Comparison of ENCODE assay signal across 1 cellular context in the genomic region with DNA sequence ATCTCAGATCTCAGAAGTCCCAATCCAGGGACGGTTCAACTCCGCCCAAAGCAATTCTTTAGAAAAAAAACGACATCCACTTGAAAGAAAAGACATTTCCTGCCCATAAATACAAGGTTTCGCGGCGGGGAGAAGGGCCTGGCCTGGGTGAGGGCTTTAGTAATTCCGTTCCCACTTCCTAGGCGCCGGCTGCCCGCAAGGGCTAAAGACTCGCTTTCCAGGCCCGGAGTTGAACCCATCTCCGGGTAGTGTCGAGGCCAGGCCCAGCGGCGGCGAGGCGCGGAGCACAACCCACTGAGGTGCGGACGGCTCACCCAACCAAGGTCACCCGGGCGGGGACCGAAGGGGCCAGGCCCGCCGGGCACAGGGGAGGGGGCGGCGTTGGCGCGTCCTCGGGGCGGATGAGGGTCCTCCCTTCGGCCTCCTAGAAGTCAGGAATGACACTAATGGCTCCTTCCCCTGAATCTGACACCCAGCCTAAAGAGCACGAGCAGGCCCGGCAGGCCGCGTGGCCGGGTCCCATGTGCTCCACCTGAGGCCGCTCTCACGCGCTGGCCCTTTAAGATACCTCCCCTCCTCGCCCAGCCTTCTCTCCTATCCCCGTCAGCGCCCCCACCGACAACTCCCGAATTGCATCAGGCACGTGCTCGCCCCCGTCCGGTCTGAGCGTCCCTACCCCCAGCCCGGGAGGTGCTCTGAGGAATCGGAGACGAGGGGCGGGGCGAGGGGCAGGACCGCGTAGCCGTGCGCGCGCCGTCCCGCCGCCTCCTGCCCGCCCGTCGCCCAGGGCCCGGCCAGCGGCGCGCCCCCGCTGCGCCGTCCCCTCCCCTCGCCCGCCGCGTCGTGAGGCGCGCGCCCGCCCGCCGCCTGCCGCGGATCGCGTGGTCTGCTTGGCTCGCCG.
A peak's percentile ranks its signal among the peaks of the same experiment; 100 is the strongest.
TF ChIP-seq lines count a peak whose summit lies in the region.

No MANE protein-coding gene starts in this region.

TF ChIP-seq in HCT116, 20 proteins besides CTCF, POLR2A, EP300 and RAD21 (continued from another document):
- TF ChIP-seq, protein P1, sequence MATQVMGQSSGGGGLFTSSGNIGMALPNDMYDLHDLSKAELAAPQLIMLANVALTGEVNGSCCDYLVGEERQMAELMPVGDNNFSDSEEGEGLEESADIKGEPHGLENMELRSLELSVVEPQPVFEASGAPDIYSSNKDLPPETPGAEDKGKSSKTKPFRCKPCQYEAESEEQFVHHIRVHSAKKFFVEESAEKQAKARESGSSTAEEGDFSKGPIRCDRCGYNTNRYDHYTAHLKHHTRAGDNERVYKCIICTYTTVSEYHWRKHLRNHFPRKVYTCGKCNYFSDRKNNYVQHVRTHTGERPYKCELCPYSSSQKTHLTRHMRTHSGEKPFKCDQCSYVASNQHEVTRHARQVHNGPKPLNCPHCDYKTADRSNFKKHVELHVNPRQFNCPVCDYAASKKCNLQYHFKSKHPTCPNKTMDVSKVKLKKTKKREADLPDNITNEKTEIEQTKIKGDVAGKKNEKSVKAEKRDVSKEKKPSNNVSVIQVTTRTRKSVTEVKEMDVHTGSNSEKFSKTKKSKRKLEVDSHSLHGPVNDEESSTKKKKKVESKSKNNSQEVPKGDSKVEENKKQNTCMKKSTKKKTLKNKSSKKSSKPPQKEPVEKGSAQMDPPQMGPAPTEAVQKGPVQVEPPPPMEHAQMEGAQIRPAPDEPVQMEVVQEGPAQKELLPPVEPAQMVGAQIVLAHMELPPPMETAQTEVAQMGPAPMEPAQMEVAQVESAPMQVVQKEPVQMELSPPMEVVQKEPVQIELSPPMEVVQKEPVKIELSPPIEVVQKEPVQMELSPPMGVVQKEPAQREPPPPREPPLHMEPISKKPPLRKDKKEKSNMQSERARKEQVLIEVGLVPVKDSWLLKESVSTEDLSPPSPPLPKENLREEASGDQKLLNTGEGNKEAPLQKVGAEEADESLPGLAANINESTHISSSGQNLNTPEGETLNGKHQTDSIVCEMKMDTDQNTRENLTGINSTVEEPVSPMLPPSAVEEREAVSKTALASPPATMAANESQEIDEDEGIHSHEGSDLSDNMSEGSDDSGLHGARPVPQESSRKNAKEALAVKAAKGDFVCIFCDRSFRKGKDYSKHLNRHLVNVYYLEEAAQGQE (IDR thresholded peaks at IDR 0.05; ENCODE audit: low read depth) = no peak
- TF ChIP-seq TCF7L2 (IDR thresholded peaks at IDR 0.05; ENCODE audit: borderline replicate concordance, extremely low read depth, insufficient read depth, insufficient read length) = peak; percentile 44
